Comparison of ENCODE assay signal across 16 cellular contexts in genomic region chr13:27295096-27295495, GRCh38. TPM values are rescaled to one million over a fixed set of nuclear protein-coding genes. Genes with fewer than 3 reads are reported as not detected.
DNase-seq lines count a peak whose midpoint lies in the region; ATAC-seq and TF ChIP-seq lines count a peak whose summit lies in the region.
"Had no signal": no experiment of that assay in that cellular context is flagged by ENCODE, and none has a peak within 500 bp of the region (broad histone marks: within the 10 kb centered on the region; RNA-seq: fewer than 3 reads in every experiment).

No MANE protein-coding gene starts in this region.

- no peak overlapping the region for H3K27ac Mint-ChIP-seq in activated T-cell treated with anti-CD3 and anti-CD28 coated beads, Interleukin-2, amount 50 U/mL, for 72 hours
- peak overlapping the region; percentile 86 for H3K27ac Mint-ChIP-seq in CD4-positive, alpha-beta T cell
- H3K27ac Mint-ChIP-seq: HFFc6 had no signal

- no peak overlapping the region for H3K4me2 ChIP-seq in IMR-90 (ENCODE audit: low read depth, low read length)

- H3K18ac ChIP-seq in IMR-90 (ENCODE audit: low read depth, low read length): no peak overlapping the region

- no peak overlapping the region for H2BK120ac ChIP-seq in IMR-90 (ENCODE audit: low read depth, low read length)

- no peak overlapping the region for H3K4me3 Mint-ChIP-seq in activated T-cell treated with anti-CD3 and anti-CD28 coated beads, Interleukin-2, amount 50 U/mL, for 72 hours
- no peak overlapping the region for H3K4me3 Mint-ChIP-seq in CD4-positive, alpha-beta T cell
- H3K4me3 Mint-ChIP-seq: B cell, HFFc6 had no signal

- no peak for TF ChIP-seq RAD21 in IMR-90 (IDR thresholded peaks at IDR 0.05; ENCODE audit: low read length)

- POLR2A ChIA-PET in CD4-positive, alpha-beta T cell (lab: Charles Lee): no interaction called here
- POLR2A ChIA-PET in IMR-90 (lab: Charles Lee; ENCODE audit: unreplicated experiment): no interaction called here

- no peak overlapping the region for H3K4ac ChIP-seq in IMR-90 (ENCODE audit: low read depth, low read length)

- H4K20me1 ChIP-seq in IMR-90 (ENCODE audit: insufficient read depth, low read length): no peaks in the 10 kb centered on the region

- no peak overlapping the region for H3K23ac ChIP-seq in IMR-90 (ENCODE audit: low read depth, low read length)

- no peak overlapping the region for H2AK5ac ChIP-seq in IMR-90 (ENCODE audit: low read depth, low read length)

- in situ Hi-C loops in IMR-90 (cut with MboI; ENCODE audit: low sequenced_read_pairs): no loop called here

- H3K4me1 Mint-ChIP-seq in activated T-cell treated with anti-CD3 and anti-CD28 coated beads, Interleukin-2, amount 50 U/mL, for 72 hours (ENCODE audit: low read depth): peaks cover 29% of the 10 kb centered on the region
- H3K4me1 Mint-ChIP-seq in CD4-positive, alpha-beta T cell (ENCODE audit: low read depth): peaks cover 33% of the 10 kb centered on the region

- no peak for ATAC-seq in activated T-cell treated with anti-CD3 and anti-CD28 coated beads, Interleukin-2, amount 50 U/mL, for 72 hours (replicated peaks in 1 of 2)
- no peak for ATAC-seq in CD4-positive, alpha-beta T cell (ENCODE audit: poor library complexity)
- no peak for ATAC-seq in IMR-90 (ENCODE audit: low read depth)
- ATAC-seq in sciatic nerve: no peak
- no peak for ATAC-seq in GM18867 (IDR thresholded peaks at IDR 0.05; ENCODE audit: unreplicated experiment)

- H3K9me3 ChIP-seq in CD4-positive, alpha-beta T cell (ENCODE audit: control insufficient read depth, low read length): no peaks in the 10 kb centered on the region
- no peaks in the 10 kb centered on the region; the same call in 1 of the 2 replicates for H3K9me3 ChIP-seq in IMR-90 (ENCODE audit: control insufficient read depth, insufficient read depth, low read length)

- no peaks in the 10 kb centered on the region for H3K27me3 Mint-ChIP-seq in activated T-cell treated with anti-CD3 and anti-CD28 coated beads, Interleukin-2, amount 50 U/mL, for 72 hours (ENCODE audit: low read depth)
- H3K27me3 Mint-ChIP-seq in CD4-positive, alpha-beta T cell: no peaks in the 10 kb centered on the region
- H3K27me3 Mint-ChIP-seq: B cell had no signal

- H2BK5ac ChIP-seq in IMR-90 (ENCODE audit: low read depth, low read length, poor library complexity, severe bottlenecking): no peak overlapping the region

- CTCF ChIA-PET in CD4-positive, alpha-beta T cell (lab: Charles Lee): no interaction called here
- CTCF ChIA-PET in IMR-90 (lab: Yijun Ruan, JAX): interaction anchor here (0.9 kb wide), 1 partner anchor 15 kb away, joined by 3 read pairs; no protein-coding TSS in a partner anchor

- H3K9ac ChIP-seq in IMR-90 (ENCODE audit: low read depth, low read length): no peak overlapping the region

- dilution Hi-C loops in IMR-90 (cut with HindIII; ENCODE audit: low sequenced_read_pairs, unreplicated experiment): no loop called here

- no peak overlapping the region for H3K56ac ChIP-seq in IMR-90 (ENCODE audit: extremely low read depth, insufficient read depth, low read length)

- WGBS in IMR-90 (ENCODE audit: extremely low coverage in 2 of 2, insufficient read length in 1 of 2), 2 experiments: 82% methylated on average over 2 of the region's 7 CpGs; no CpG with 5 or more reads in 1 of the 2 experiments

- no peak overlapping the region for H3K4me3 ChIP-seq in IMR-90 (ENCODE audit: insufficient read depth, low read depth, low read length)

- no peak overlapping the region for H3K14ac ChIP-seq in IMR-90 (replicated peaks; ENCODE audit: low read depth, low read length)

- no peak for TF ChIP-seq POLR2A in IMR-90 (IDR thresholded peaks at IDR 0.05; ENCODE audit: low read depth, low read length)

- no TSS peak for BruUV-seq in IMR-90 (replicated peaks; lab: Mats Ljungman, UMichigan)

- TF ChIP-seq CTCF in CD4-positive, alpha-beta T cell (IDR thresholded peaks at IDR 0.05): no peak
- TF ChIP-seq CTCF in IMR-90 (conservative IDR thresholded peaks at IDR 0.05; ENCODE audit: low read depth, low read length): no peak

- H2BK15ac ChIP-seq in IMR-90 (ENCODE audit: low read depth, low read length): no peak overlapping the region

- no peak overlapping the region for H2AFZ ChIP-seq in IMR-90 (replicated peaks; ENCODE audit: low read length, poor library complexity)

- no peaks in the 10 kb centered on the region for H3K9me3 Mint-ChIP-seq in activated T-cell treated with anti-CD3 and anti-CD28 coated beads, Interleukin-2, amount 50 U/mL, for 72 hours
- H3K9me3 Mint-ChIP-seq in CD4-positive, alpha-beta T cell: no peaks in the 10 kb centered on the region
- H3K9me3 Mint-ChIP-seq: HFFc6 had no signal

- H3K79me1 ChIP-seq in IMR-90 (ENCODE audit: low read depth in 1 of 2, low read length in 2 of 2): no peaks in the 10 kb centered on the region

- intact Hi-C loops in CD4-positive, alpha-beta T cell (cut with DNase I, micrococcal nuclease): no loop called here
- intact Hi-C loops in IMR-90 (cut with micrococcal nuclease): no loop called here
- intact Hi-C loops in sciatic nerve (cut with DNase I): no loop called here

- H3K36me3 ChIP-seq in IMR-90 (ENCODE audit: control insufficient read depth, insufficient read depth, low read length): no peaks in the 10 kb centered on the region

- H3K36me3 Mint-ChIP-seq in activated T-cell treated with anti-CD3 and anti-CD28 coated beads, Interleukin-2, amount 50 U/mL, for 72 hours (ENCODE audit: insufficient read depth in 2 of 2): no peaks in the 10 kb centered on the region
- H3K36me3 Mint-ChIP-seq in CD4-positive, alpha-beta T cell (ENCODE audit: low read depth): no peaks in the 10 kb centered on the region

- no peak overlapping the region for H4K8ac ChIP-seq in IMR-90 (ENCODE audit: low read depth in 2 of 2, low read length in 2 of 2)

- H3K27me3 ChIP-seq in CD4-positive, alpha-beta T cell (ENCODE audit: control insufficient read depth, insufficient read depth, low read length): no peaks in the 10 kb centered on the region
- H3K27me3 ChIP-seq in IMR-90 (ENCODE audit: control insufficient read depth, insufficient read depth, low read length): peaks cover 48% of the 10 kb centered on the region

- no peak overlapping the region for H4K5ac ChIP-seq in IMR-90 (ENCODE audit: low read depth, low read length)

- H4K91ac ChIP-seq in IMR-90 (ENCODE audit: insufficient read depth, low read depth, low read length): no peak overlapping the region

- peak overlapping the region; percentile 52 for H3K27ac ChIP-seq in CD4-positive, alpha-beta T cell (ENCODE audit: low read depth, low read length)
- H3K27ac ChIP-seq in IMR-90 (ENCODE audit: insufficient read depth, low read length): no peak overlapping the region
- H3K27ac ChIP-seq: HL-60 had no signal

- no peaks in the 10 kb centered on the region for H3K4me1 ChIP-seq in IMR-90 (ENCODE audit: control insufficient read depth, insufficient read depth, low read length)

- no peak overlapping the region for H2AK9ac ChIP-seq in IMR-90 (replicated peaks; ENCODE audit: low read depth, low read length, poor library complexity)

- H3K9me1 ChIP-seq in IMR-90 (ENCODE audit: insufficient read depth, low read length): no peaks in the 10 kb centered on the region

- peak; percentile 23 for DNase-seq in activated T-cell treated with anti-CD3 and anti-CD28 coated beads for 4 hours
- DNase-seq in activated T-cell treated with anti-CD3 and anti-CD28 coated beads, Interleukin-2, amount 50 U/mL, for 72 hours: no peak
- no peak for DNase-seq in CD4-positive, alpha-beta T cell
- no peak for DNase-seq in IMR-90
- peak; percentile 18 to 24 for DNase-seq in stimulated activated CD4-positive, alpha-beta T cell treated with anti-CD3 and anti-CD28 coated beads, Interleukin-1b, Interleukin-23, amount 100 ng/mL, for 4 hours (ENCODE audit: low read depth in 2 of 2)
- DNase-seq in sciatic nerve (ENCODE audit: low spot score): no peak
- DNase-seq: DMS 273 treated with DMSO at 0.1 percent for 48 hours, GOT3, HFFc6, KBM-7, NCI-H1436 treated with DMSO at 0.1 percent for 48 hours, NCI-H2081, NCI-H524 had no signal

- H2BK20ac ChIP-seq in IMR-90 (ENCODE audit: low read depth, low read length): no peak overlapping the region

TF ChIP-seq in IMR-90, 13 proteins besides CTCF, POLR2A, EP300 and RAD21:
- TF ChIP-seq BHLHE40 (IDR thresholded peaks at IDR 0.05; ENCODE audit: low read depth, low read length) (0 out of 2 replicates have a peak, but pooled peaks have one; percentile 14), ELK1 (IDR thresholded peaks at IDR 0.05; ENCODE audit: borderline replicate concordance, low read depth, low read length) (no peak), RFX5 (IDR thresholded peaks at IDR 0.05; ENCODE audit: low read depth, low read length) (no peak)
TF ChIP-seq in IMR-90: peak in this region for 1.

RNA-seq across cellular contexts. Expression of gene RASL11A, which starts 24.5 kb away (rescaled TPM):
- 1 to 10 TPM; 5.6 to 7.3 TPM for total RNA-seq in activated T-cell treated with anti-CD3 and anti-CD28 coated beads, Interleukin-2, amount 50 U/mL, for 72 hours
- 1 to 10 TPM; 2.9 to 4.7 TPM for total RNA-seq in CD4-positive, alpha-beta T cell
- total RNA-seq in IMR-90 (2012; rRNA removed): 15.3 and 18.5 TPM in 2 replicates
- polyA plus RNA-seq in IMR-90 (2012; rRNA removed): 9.8 and 10.4 TPM in 2 replicates
- 9.5 and 12.6 TPM in 2 replicates for polyA plus RNA-seq in IMR-90 (2012; cell fraction: cytosol; rRNA removed)
- 6.3 and 7.6 TPM in 2 replicates for polyA plus RNA-seq in IMR-90 (2012; cell fraction: nucleus; rRNA removed; ENCODE audit: low replicate concordance)
- total RNA-seq in sciatic nerve: 14.2 TPM

RNA-seq across cellular contexts. Expression of gene RPL21, which starts 43.7 kb away (rescaled TPM):
- total RNA-seq in activated T-cell treated with anti-CD3 and anti-CD28 coated beads, Interleukin-2, amount 50 U/mL, for 72 hours: 1,000 to 10,000 TPM; 1,509 to 1,701 TPM
- total RNA-seq in CD4-positive, alpha-beta T cell: 1,000 to 10,000 TPM; 2,736 to 2,941 TPM
- total RNA-seq in IMR-90 (2012; rRNA removed) (1,160 and 1,364 TPM in 2 replicates), sciatic nerve (877 TPM)
- polyA plus RNA-seq in IMR-90 (2012; rRNA removed): 912 and 966 TPM in 2 replicates
- 476 and 972 TPM in 2 replicates for polyA plus RNA-seq in IMR-90 (2012; cell fraction: cytosol; rRNA removed)
- polyA plus RNA-seq in IMR-90 (2012; cell fraction: nucleus; rRNA removed; ENCODE audit: low replicate concordance): 66.0 and 616 TPM in 2 replicates

Comparison
In these comparisons a context has a peak if more than half of its experiments do, and no peak if none do; other contexts are left out.
1. DNase-seq: peak in activated T-cell treated with anti-CD3 and anti-CD28 coated beads for 4 hours (single experiment) and stimulated activated CD4-positive, alpha-beta T cell treated with anti-CD3 and anti-CD28 coated beads, Interleukin-1b, Interleukin-23, amount 100 ng/mL, for 4 hours (2 of 2); none in activated T-cell treated with anti-CD3 and anti-CD28 coated beads, Interleukin-2, amount 50 U/mL, for 72 hours (0 of 2), CD4-positive, alpha-beta T cell (0 of 10), IMR-90 (single experiment) and sciatic nerve (single experiment).